8 cellular contexts compared by ENCODE assay signal in the genomic region with DNA sequence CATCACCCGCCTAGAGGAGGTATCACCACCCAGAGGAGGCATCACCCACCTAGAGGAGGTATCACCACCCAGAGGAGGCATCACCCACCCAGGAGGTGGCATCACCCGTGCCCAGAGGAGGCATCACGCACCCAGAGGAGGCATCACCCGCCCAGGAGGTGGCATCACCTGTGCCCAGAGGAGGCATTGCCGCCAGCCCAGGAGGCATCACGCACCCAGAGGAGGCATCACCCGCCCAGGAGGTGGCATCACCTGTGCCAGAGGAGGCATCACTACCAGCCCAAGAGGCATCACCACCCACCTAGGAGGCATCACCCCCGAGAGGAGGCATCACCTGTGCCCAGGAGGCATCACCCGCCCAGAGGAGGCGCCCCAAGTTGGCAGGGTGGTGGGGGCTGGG. TPM values are rescaled to one million over a fixed set of nuclear protein-coding genes. Genes with fewer than 3 reads are reported as not detected.
DNase-seq lines count a peak whose midpoint lies in the region; ATAC-seq and TF ChIP-seq lines count a peak whose summit lies in the region.

No MANE protein-coding gene starts in this region.

- no peaks in the 10 kb centered on the region for H3K27me3 ChIP-seq in right cardiac atrium (ENCODE audit: control insufficient read depth, insufficient read depth)

- H3K27ac Mint-ChIP-seq in central memory CD8-positive, alpha-beta T cell (ENCODE audit: low read depth), result no peak overlapping the region
- H3K27ac Mint-ChIP-seq in natural killer cell, result peak overlapping the region in 1 of 2 donors; percentile 67

- H3K9me3 Mint-ChIP-seq in central memory CD8-positive, alpha-beta T cell, result no peaks in the 10 kb centered on the region
- H3K9me3 Mint-ChIP-seq in natural killer cell, result no peaks in the 10 kb centered on the region

- peak overlapping the region; percentile 81 for H3K4me3 Mint-ChIP-seq in central memory CD8-positive, alpha-beta T cell
- H3K4me3 Mint-ChIP-seq in natural killer cell, result peak overlapping the region; percentile 88

- H3K4me1 Mint-ChIP-seq in central memory CD8-positive, alpha-beta T cell, result peaks cover 31% of the 10 kb centered on the region
- H3K4me1 Mint-ChIP-seq in natural killer cell, result peaks cover 37 to 44% of the 10 kb centered on the region in 2 donors

- DNase-seq in right cardiac atrium, result no peak
- DNase-seq in left cardiac atrium, result no peak
- no peak for DNase-seq in central memory CD8-positive, alpha-beta T cell (ENCODE audit: low spot score in 2 of 2)
- no peak for DNase-seq in natural killer cell
- no peak for DNase-seq in SW480 (ENCODE audit: low spot score)
- no peak for DNase-seq in NCI-H2081 (lab: John Stamatoyannopoulos, UW)

- peaks cover 11% of the 10 kb centered on the region for H3K4me1 ChIP-seq in right cardiac atrium (ENCODE audit: control insufficient read depth, insufficient read depth, low read length)

- 80% methylated on average over 10 of the region's 10 CpGs for WGBS in right cardiac atrium

- ATAC-seq in right cardiac atrium (no peak), left cardiac atrium (no peak), natural killer cell (no peak), HG02885 (IDR thresholded peaks at IDR 0.05; ENCODE audit: poor library complexity, unreplicated experiment) (no peak), SK-N-SH treated with all-trans-retinoic acid at 6 μM for 48 hours (no peak)
- ATAC-seq in central memory CD8-positive, alpha-beta T cell (replicated peaks; ENCODE audit: extremely low read depth, poor library complexity, severe bottlenecking), result no peak

- intact Hi-C loops in right cardiac atrium (cut with DNase I) (loop anchor here in 1 of 4 donors (5.0 kb wide), 1 partner anchor 41 kb away; no protein-coding TSS in a partner anchor), left cardiac atrium (cut with DNase I) (loop anchor here (10.0 kb wide), 3 partner anchors 48 to 82 kb away; no protein-coding TSS in a partner anchor), natural killer cell (cut with micrococcal nuclease) (no loop called here)

- peak overlapping the region; percentile 25 for H3K27ac ChIP-seq in right cardiac atrium (ENCODE audit: low read length)

- H3K9me3 ChIP-seq in right cardiac atrium (ENCODE audit: control insufficient read depth, low read length), result no peaks in the 10 kb centered on the region

- H3K36me3 Mint-ChIP-seq in central memory CD8-positive, alpha-beta T cell (ENCODE audit: insufficient read depth), result peaks cover 22% of the 10 kb centered on the region
- H3K36me3 Mint-ChIP-seq in natural killer cell, result no peaks in the 10 kb centered on the region

- no peak for TF ChIP-seq CTCF in natural killer cell (IDR thresholded peaks at IDR 0.05)

- peak overlapping the region; percentile 89 for H3K4me3 ChIP-seq in right cardiac atrium (ENCODE audit: low read length)

- no peaks in the 10 kb centered on the region for H3K27me3 Mint-ChIP-seq in central memory CD8-positive, alpha-beta T cell
- no peaks in the 10 kb centered on the region for H3K27me3 Mint-ChIP-seq in natural killer cell (ENCODE audit: low read depth in 2 of 2)

TF ChIP-seq in SK-N-SH treated with all-trans-retinoic acid at 6 μM for 48 hours, 23 proteins besides CTCF, POLR2A, EP300 and RAD21:
- TF ChIP-seq OSR1 (CRISPR knock-in tag; IDR thresholded peaks at IDR 0.05), result no peak
- TF ChIP-seq ESRRG (CRISPR knock-in tag; IDR thresholded peaks at IDR 0.05), result no peak
- TF ChIP-seq, protein P1, sequence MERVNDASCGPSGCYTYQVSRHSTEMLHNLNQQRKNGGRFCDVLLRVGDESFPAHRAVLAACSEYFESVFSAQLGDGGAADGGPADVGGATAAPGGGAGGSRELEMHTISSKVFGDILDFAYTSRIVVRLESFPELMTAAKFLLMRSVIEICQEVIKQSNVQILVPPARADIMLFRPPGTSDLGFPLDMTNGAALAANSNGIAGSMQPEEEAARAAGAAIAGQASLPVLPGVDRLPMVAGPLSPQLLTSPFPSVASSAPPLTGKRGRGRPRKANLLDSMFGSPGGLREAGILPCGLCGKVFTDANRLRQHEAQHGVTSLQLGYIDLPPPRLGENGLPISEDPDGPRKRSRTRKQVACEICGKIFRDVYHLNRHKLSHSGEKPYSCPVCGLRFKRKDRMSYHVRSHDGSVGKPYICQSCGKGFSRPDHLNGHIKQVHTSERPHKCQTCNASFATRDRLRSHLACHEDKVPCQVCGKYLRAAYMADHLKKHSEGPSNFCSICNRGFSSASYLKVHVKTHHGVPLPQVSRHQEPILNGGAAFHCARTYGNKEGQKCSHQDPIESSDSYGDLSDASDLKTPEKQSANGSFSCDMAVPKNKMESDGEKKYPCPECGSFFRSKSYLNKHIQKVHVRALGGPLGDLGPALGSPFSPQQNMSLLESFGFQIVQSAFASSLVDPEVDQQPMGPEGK (CRISPR knock-in tag; IDR thresholded peaks at IDR 0.05; ENCODE audit: borderline replicate concordance), result no peak
- no peak for TF ChIP-seq ZFP30 (CRISPR knock-in tag; IDR thresholded peaks at IDR 0.05)
- TF ChIP-seq GLIS3 (CRISPR knock-in tag; IDR thresholded peaks at IDR 0.05), result no peak
- no peak for TF ChIP-seq ZC3H10 (CRISPR knock-in tag; IDR thresholded peaks at IDR 0.05)
- no peak for TF ChIP-seq SNAI2 (CRISPR knock-in tag; IDR thresholded peaks at IDR 0.05)
- TF ChIP-seq, protein P2, sequence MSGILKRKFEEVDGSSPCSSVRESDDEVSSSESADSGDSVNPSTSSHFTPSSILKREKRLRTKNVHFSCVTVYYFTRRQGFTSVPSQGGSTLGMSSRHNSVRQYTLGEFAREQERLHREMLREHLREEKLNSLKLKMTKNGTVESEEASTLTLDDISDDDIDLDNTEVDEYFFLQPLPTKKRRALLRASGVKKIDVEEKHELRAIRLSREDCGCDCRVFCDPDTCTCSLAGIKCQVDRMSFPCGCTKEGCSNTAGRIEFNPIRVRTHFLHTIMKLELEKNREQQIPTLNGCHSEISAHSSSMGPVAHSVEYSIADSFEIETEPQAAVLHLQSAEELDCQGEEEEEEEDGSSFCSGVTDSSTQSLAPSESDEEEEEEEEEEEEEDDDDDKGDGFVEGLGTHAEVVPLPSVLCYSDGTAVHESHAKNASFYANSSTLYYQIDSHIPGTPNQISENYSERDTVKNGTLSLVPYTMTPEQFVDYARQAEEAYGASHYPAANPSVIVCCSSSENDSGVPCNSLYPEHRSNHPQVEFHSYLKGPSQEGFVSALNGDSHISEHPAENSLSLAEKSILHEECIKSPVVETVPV (CRISPR knock-in tag; IDR thresholded peaks at IDR 0.05), result no peak
- TF ChIP-seq PPARA (CRISPR knock-in tag; IDR thresholded peaks at IDR 0.05; ENCODE audit: borderline replicate concordance), result no peak
- TF ChIP-seq, protein P3, sequence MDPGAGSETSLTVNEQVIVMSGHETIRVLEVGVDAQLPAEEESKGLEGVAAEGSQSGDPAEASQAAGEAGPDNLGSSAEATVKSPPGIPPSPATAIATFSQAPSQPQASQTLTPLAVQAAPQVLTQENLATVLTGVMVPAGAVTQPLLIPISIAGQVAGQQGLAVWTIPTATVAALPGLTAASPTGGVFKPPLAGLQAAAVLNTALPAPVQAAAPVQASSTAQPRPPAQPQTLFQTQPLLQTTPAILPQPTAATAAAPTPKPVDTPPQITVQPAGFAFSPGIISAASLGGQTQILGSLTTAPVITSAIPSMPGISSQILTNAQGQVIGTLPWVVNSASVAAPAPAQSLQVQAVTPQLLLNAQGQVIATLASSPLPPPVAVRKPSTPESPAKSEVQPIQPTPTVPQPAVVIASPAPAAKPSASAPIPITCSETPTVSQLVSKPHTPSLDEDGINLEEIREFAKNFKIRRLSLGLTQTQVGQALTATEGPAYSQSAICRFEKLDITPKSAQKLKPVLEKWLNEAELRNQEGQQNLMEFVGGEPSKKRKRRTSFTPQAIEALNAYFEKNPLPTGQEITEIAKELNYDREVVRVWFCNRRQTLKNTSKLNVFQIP (CRISPR knock-in tag; IDR thresholded peaks at IDR 0.05; ENCODE audit: borderline replicate concordance, low read depth), result no peak
- no peak for TF ChIP-seq CSDC2 (CRISPR knock-in tag; IDR thresholded peaks at IDR 0.05)
- no peak for TF ChIP-seq ZNF70 (CRISPR knock-in tag; IDR thresholded peaks at IDR 0.05)
- TF ChIP-seq RARB (CRISPR knock-in tag; IDR thresholded peaks at IDR 0.05), result no peak
- TF ChIP-seq ZNF8 (CRISPR knock-in tag; IDR thresholded peaks at IDR 0.05), result no peak
- TF ChIP-seq ARNTL (CRISPR knock-in tag; IDR thresholded peaks at IDR 0.05; ENCODE audit: borderline replicate concordance, low read depth), result no peak
- TF ChIP-seq, protein P4, sequence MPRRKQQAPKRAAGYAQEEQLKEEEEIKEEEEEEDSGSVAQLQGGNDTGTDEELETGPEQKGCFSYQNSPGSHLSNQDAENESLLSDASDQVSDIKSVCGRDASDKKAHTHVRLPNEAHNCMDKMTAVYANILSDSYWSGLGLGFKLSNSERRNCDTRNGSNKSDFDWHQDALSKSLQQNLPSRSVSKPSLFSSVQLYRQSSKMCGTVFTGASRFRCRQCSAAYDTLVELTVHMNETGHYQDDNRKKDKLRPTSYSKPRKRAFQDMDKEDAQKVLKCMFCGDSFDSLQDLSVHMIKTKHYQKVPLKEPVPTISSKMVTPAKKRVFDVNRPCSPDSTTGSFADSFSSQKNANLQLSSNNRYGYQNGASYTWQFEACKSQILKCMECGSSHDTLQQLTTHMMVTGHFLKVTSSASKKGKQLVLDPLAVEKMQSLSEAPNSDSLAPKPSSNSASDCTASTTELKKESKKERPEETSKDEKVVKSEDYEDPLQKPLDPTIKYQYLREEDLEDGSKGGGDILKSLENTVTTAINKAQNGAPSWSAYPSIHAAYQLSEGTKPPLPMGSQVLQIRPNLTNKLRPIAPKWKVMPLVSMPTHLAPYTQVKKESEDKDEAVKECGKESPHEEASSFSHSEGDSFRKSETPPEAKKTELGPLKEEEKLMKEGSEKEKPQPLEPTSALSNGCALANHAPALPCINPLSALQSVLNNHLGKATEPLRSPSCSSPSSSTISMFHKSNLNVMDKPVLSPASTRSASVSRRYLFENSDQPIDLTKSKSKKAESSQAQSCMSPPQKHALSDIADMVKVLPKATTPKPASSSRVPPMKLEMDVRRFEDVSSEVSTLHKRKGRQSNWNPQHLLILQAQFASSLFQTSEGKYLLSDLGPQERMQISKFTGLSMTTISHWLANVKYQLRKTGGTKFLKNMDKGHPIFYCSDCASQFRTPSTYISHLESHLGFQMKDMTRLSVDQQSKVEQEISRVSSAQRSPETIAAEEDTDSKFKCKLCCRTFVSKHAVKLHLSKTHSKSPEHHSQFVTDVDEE (CRISPR knock-in tag; IDR thresholded peaks at IDR 0.05), result no peak
TF ChIP-seq in SK-N-SH treated with all-trans-retinoic acid at 6 μM for 48 hours: peak in this region for 0.

RNA-seq across cellular contexts. Expression of a gene that starts 2.6 kb away (rescaled TPM):
- 10 to 100 TPM; 20.4 to 31.9 (median 29.4) TPM for total RNA-seq in right cardiac atrium
- 10.8 TPM for polyA plus RNA-seq in right cardiac atrium
- 10 to 100 TPM; 22.7 to 36.0 TPM for total RNA-seq in left cardiac atrium
- 100 to 1,000 TPM; 126 to 228 (median 192) TPM for total RNA-seq in natural killer cell
